Comparison of ENCODE assay signal across 24 cellular contexts in genomic region chr10:667602-668143, GRCh38.
"Had no signal": no experiment of that assay in that cellular context is flagged by ENCODE, and none has a peak within 500 bp of the region (broad histone marks: within the 10 kb centered on the region; RNA-seq: fewer than 3 reads in every experiment).

No MANE protein-coding gene starts in this region.

- H3K36me3 ChIP-seq: colonic mucosa, gastrocnemius medialis, left ventricle myocardium inferior, suprapubic skin, transverse colon had no signal

- H3K27ac ChIP-seq: colonic mucosa, gastrocnemius medialis, left ventricle myocardium inferior, suprapubic skin had no signal

- FAIRE-seq: endometrium had no signal

- H3K4me1 ChIP-seq: colonic mucosa had no signal

- H3K9me3 ChIP-seq: body of pancreas, colonic mucosa, gastrocnemius medialis, left ventricle myocardium inferior, suprapubic skin, transverse colon had no signal

- H3K4me3 ChIP-seq: body of pancreas, colonic mucosa, gastrocnemius medialis, left ventricle myocardium inferior, suprapubic skin, transverse colon had no signal

- H3K27me3 ChIP-seq: body of pancreas, colonic mucosa, gastrocnemius medialis, suprapubic skin, transverse colon had no signal

- ATAC-seq: activated T-helper 17 cell treated with anti-CD3 and anti-CD28 coated beads, Interleukin-2, amount 50 U/mL, for 72 hours; body of pancreas; gastrocnemius medialis had no signal

- DNase-seq: activated CD4-positive, alpha-beta memory T cell treated with anti-CD3 and anti-CD28 coated beads, Interleukin-2, amount 10 ng/mL, durations not matched to agents 7 days and 5 days; activated CD4-positive, alpha-beta T cell treated with anti-CD3 and anti-CD28 coated beads for 48 hours; activated CD4-positive, CD25-positive, alpha-beta regulatory T cell; activated naive CD4-positive, alpha-beta T cell; activated naive CD8-positive, alpha-beta T cell treated with anti-CD3 and anti-CD28 coated beads for 36 hours; activated T-cell treated with anti-CD3 and anti-CD28 coated beads, Interleukin-2, amount 50 U/mL, for 1 hour; amniotic stem cell; central memory CD4-positive, alpha-beta T cell; colonic mucosa; erythroblast; gastrocnemius medialis; left ventricle myocardium inferior; mammary epithelial cell; nephron progenitor cell; nucleus accumbens; retina; stimulated activated CD4-positive, alpha-beta T cell treated with anti-CD3 and anti-CD28 coated beads, Interleukin-2, amount 100 ng/mL, for 24 hours; stimulated activated naive CD4-positive, alpha-beta T cell treated with Interleukin-2 at 50 U/mL for 16 hours; T-helper 9 cell had no signal
